Comparison of ENCODE assay signal across 2 cellular contexts in the genomic region with DNA sequence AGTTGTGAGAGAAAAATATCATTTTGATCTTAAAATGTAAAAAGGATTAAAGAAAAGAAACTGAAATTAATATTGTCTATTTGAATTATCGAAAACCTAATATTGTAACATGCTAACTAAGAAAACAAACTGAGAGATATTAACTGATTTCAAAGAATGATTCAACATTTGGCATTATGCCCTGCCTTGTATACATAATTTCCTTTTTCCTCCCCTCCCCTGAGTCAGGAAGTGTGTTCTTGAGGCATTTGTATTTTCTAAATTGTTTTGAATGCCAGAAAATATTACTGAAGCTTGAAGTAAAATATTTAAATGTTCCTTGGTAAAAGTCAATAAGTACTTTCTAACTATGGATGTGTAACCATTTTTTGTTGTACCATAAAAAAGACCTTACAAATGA.
A peak's percentile ranks its signal among the peaks of the same experiment; 100 is the strongest.
TF ChIP-seq lines count a peak whose summit lies in the region.

No MANE protein-coding gene starts in this region.

TF ChIP-seq in HCT116, 20 proteins besides CTCF, POLR2A, EP300 and RAD21 (continued from another document):
- no peak for TF ChIP-seq YY1 (IDR thresholded peaks at IDR 0.05; ENCODE audit: extremely low read depth, insufficient replicate concordance, low read depth, low read length)
- TF ChIP-seq, protein P1, sequence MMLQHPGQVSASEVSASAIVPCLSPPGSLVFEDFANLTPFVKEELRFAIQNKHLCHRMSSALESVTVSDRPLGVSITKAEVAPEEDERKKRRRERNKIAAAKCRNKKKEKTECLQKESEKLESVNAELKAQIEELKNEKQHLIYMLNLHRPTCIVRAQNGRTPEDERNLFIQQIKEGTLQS (IDR thresholded peaks at IDR 0.05) = no peak
- TF ChIP-seq SP1 (IDR thresholded peaks at IDR 0.05; ENCODE audit: low read depth) = peak; percentile 32
- TF ChIP-seq POLR2AphosphoS5 (IDR thresholded peaks at IDR 0.05; ENCODE audit: low read depth, low read length) = no peak
- no peak for TF ChIP-seq TCF7L2 (IDR thresholded peaks at IDR 0.05; ENCODE audit: borderline replicate concordance, extremely low read depth, insufficient read depth, insufficient read length)
- TF ChIP-seq EGR1 (IDR thresholded peaks at IDR 0.05; ENCODE audit: low read depth) = no peak
- TF ChIP-seq, protein P2, sequence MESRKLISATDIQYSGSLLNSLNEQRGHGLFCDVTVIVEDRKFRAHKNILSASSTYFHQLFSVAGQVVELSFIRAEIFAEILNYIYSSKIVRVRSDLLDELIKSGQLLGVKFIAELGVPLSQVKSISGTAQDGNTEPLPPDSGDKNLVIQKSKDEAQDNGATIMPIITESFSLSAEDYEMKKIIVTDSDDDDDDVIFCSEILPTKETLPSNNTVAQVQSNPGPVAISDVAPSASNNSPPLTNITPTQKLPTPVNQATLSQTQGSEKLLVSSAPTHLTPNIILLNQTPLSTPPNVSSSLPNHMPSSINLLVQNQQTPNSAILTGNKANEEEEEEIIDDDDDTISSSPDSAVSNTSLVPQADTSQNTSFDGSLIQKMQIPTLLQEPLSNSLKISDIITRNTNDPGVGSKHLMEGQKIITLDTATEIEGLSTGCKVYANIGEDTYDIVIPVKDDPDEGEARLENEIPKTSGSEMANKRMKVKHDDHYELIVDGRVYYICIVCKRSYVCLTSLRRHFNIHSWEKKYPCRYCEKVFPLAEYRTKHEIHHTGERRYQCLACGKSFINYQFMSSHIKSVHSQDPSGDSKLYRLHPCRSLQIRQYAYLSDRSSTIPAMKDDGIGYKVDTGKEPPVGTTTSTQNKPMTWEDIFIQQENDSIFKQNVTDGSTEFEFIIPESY (IDR thresholded peaks at IDR 0.05; ENCODE audit: extremely low read depth, insufficient replicate concordance, low read length) = no peak
- no peak for TF ChIP-seq EZH2phosphoT487 (IDR thresholded peaks at IDR 0.05; ENCODE audit: borderline replicate concordance)
- no peak for TF ChIP-seq SRF (IDR thresholded peaks at IDR 0.05; ENCODE audit: low read depth)
- no peak for TF ChIP-seq SIN3A (IDR thresholded peaks at IDR 0.05; ENCODE audit: low read depth)
- TF ChIP-seq ZFX (IDR thresholded peaks at IDR 0.05) = no peak

TF ChIP-seq in SK-N-SH treated with all-trans-retinoic acid at 6 μM for 48 hours, 23 proteins besides CTCF, POLR2A, EP300 and RAD21 (continued from another document):
- TF ChIP-seq, protein P3, sequence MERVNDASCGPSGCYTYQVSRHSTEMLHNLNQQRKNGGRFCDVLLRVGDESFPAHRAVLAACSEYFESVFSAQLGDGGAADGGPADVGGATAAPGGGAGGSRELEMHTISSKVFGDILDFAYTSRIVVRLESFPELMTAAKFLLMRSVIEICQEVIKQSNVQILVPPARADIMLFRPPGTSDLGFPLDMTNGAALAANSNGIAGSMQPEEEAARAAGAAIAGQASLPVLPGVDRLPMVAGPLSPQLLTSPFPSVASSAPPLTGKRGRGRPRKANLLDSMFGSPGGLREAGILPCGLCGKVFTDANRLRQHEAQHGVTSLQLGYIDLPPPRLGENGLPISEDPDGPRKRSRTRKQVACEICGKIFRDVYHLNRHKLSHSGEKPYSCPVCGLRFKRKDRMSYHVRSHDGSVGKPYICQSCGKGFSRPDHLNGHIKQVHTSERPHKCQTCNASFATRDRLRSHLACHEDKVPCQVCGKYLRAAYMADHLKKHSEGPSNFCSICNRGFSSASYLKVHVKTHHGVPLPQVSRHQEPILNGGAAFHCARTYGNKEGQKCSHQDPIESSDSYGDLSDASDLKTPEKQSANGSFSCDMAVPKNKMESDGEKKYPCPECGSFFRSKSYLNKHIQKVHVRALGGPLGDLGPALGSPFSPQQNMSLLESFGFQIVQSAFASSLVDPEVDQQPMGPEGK (CRISPR knock-in tag; IDR thresholded peaks at IDR 0.05; ENCODE audit: borderline replicate concordance) = no peak
- TF ChIP-seq ESRRG (CRISPR knock-in tag; IDR thresholded peaks at IDR 0.05) (no peak), CSDC2 (CRISPR knock-in tag; IDR thresholded peaks at IDR 0.05) (no peak)
TF ChIP-seq in SK-N-SH treated with all-trans-retinoic acid at 6 μM for 48 hours: peak in this region for 0.
